Comparison of ENCODE assay signal across 15 cellular contexts in genomic region chr5:7877851-7878250, GRCh38. TPM values are rescaled to one million over a fixed set of nuclear protein-coding genes. Genes with fewer than 3 reads are reported as not detected.
DNase-seq lines count a peak whose midpoint lies in the region; ATAC-seq and TF ChIP-seq lines count a peak whose summit lies in the region.
"Had no signal": no experiment of that assay in that cellular context is flagged by ENCODE, and none has a peak within 500 bp of the region (broad histone marks: within the 10 kb centered on the region; RNA-seq: fewer than 3 reads in every experiment).

No MANE protein-coding gene starts in this region.

- no peaks in the 10 kb centered on the region for H3K9me3 ChIP-seq in left lung

- peaks cover 64 to 78% of the 10 kb centered on the region in 2 donors for H3K36me3 Mint-ChIP-seq in CD14-positive monocyte
- H3K36me3 Mint-ChIP-seq in stimulated activated memory B cell treated with anti-CD40 and anti-IgM and Interleukin-4, amounts not matched to agents 10 μg/mL and 1 μg/mL and 100 μg/mL, for 72 hours: peaks cover 64% of the 10 kb centered on the region

- H3K27ac Mint-ChIP-seq in CD14-positive monocyte: peak overlapping the region; percentile 79 to 96 (median 85)
- no peak overlapping the region for H3K27ac Mint-ChIP-seq in stimulated activated memory B cell treated with anti-CD40 and anti-IgM and Interleukin-4, amounts not matched to agents 10 μg/mL and 1 μg/mL and 100 μg/mL, for 72 hours
- H3K27ac Mint-ChIP-seq: progenitor cell of endocrine pancreas had no signal

- intact Hi-C loops in CD14-positive monocyte (cut with micrococcal nuclease): loop anchor here in 1 of 2 donors (10.0 kb wide), 1 partner anchor 1503 kb away; the partner anchor contains the start of gene MED10
- intact Hi-C loops in left lung (cut with DNase I): no loop called here

- in situ Hi-C loops in GM13976 (cut with MboI; ENCODE audit: low sequenced_read_pairs, unreplicated experiment): no loop called here

- no peaks in the 10 kb centered on the region for H3K27me3 Mint-ChIP-seq in CD14-positive monocyte (ENCODE audit: low read depth in 3 of 3)
- H3K27me3 Mint-ChIP-seq in stimulated activated memory B cell treated with anti-CD40 and anti-IgM and Interleukin-4, amounts not matched to agents 10 μg/mL and 1 μg/mL and 100 μg/mL, for 72 hours: no peaks in the 10 kb centered on the region
- H3K27me3 Mint-ChIP-seq: progenitor cell of endocrine pancreas had no signal

- peak overlapping the region; percentile 28 for H3K4me3 ChIP-seq in LNCaP clone FGC (ENCODE audit: low read depth, low read length)
- H3K4me3 ChIP-seq in left lung: no peak overlapping the region

- TF ChIP-seq CTCF in CD14-positive monocyte (IDR thresholded peaks at IDR 0.05): no peak
- TF ChIP-seq CTCF in LNCaP clone FGC (IDR thresholded peaks at IDR 0.05; ENCODE audit: control insufficient read depth, extremely low read depth, insufficient read depth): no peak
- no peak for TF ChIP-seq CTCF in left lung (IDR thresholded peaks at IDR 0.05)
- no peak for TF ChIP-seq CTCF in GM13976 (IDR thresholded peaks at IDR 0.05; ENCODE audit: borderline replicate concordance, control extremely low read depth, extremely low read depth, insufficient read depth, missing control alignments)

- H3K9me3 Mint-ChIP-seq in CD14-positive monocyte: no peaks in the 10 kb centered on the region
- no peaks in the 10 kb centered on the region for H3K9me3 Mint-ChIP-seq in stimulated activated memory B cell treated with anti-CD40 and anti-IgM and Interleukin-4, amounts not matched to agents 10 μg/mL and 1 μg/mL and 100 μg/mL, for 72 hours

- H3K27ac ChIP-seq in left lung: peak overlapping the region; percentile 71 to 75

- no peak for DNase-seq in CD14-positive monocyte (ENCODE audit: low spot score)
- peak; percentile 61 for DNase-seq in LNCaP clone FGC (ENCODE audit: low read depth)
- DNase-seq in astrocyte of the hippocampus (ENCODE audit: low read depth, low spot score): peak; percentile 55
- DNase-seq in left lung: no peak
- no peak for DNase-seq in GM13976 (ENCODE audit: low spot score)
- no peak for DNase-seq in GOT3 (lab: John Stamatoyannopoulos, UW)
- DNase-seq: NCI-H510A; stimulated activated CD4-positive, alpha-beta T cell treated with anti-CD3 and anti-CD28 coated beads, Interleukin-2, amount 100 ng/mL, for 48 hours; stimulated activated naive CD4-positive, alpha-beta T cell had no signal

- ATAC-seq in left lung: no peak
- ATAC-seq in stimulated activated memory B cell treated with anti-CD40 and anti-IgM and Interleukin-4, amounts not matched to agents 10 μg/mL and 1 μg/mL and 100 μg/mL, for 72 hours: no peak
- no peak for ATAC-seq in HG03159 (IDR thresholded peaks at IDR 0.05; ENCODE audit: unreplicated experiment)
- ATAC-seq: Right ventricle myocardium inferior had no signal

- H3K36me3 ChIP-seq in left lung: peaks cover 3 to 80% of the 10 kb centered on the region in 2 donors

- H3K4me1 Mint-ChIP-seq in CD14-positive monocyte: peaks cover 43% of the 10 kb centered on the region
- H3K4me1 Mint-ChIP-seq in stimulated activated memory B cell treated with anti-CD40 and anti-IgM and Interleukin-4, amounts not matched to agents 10 μg/mL and 1 μg/mL and 100 μg/mL, for 72 hours: peaks cover 35% of the 10 kb centered on the region

- H3K27me3 ChIP-seq in left lung: no peaks in the 10 kb centered on the region

- H3K4me3 Mint-ChIP-seq in CD14-positive monocyte: no peak overlapping the region
- H3K4me3 Mint-ChIP-seq in stimulated activated memory B cell treated with anti-CD40 and anti-IgM and Interleukin-4, amounts not matched to agents 10 μg/mL and 1 μg/mL and 100 μg/mL, for 72 hours: no peak overlapping the region

- H3K4me1 ChIP-seq in left lung: peaks cover 18 to 74% of the 10 kb centered on the region in 2 donors

RNA-seq across cellular contexts. Expression of gene MTRR, which starts 8.9 kb away (rescaled TPM):
- polyA plus RNA-seq in CD14-positive monocyte: 10 to 100 TPM; 18.0 to 22.1 TPM
- total RNA-seq in left lung: 10 to 100 TPM; 75.2 to 78.2 TPM

RNA-seq across cellular contexts. Expression of gene FASTKD3, which starts 9.0 kb away (rescaled TPM):
- 10 to 100 TPM; 10.7 to 15.5 TPM for polyA plus RNA-seq in CD14-positive monocyte
- total RNA-seq in left lung: 1 to 10 TPM; 8.4 to 9.3 TPM

RNA-seq across cellular contexts. Expression of gene CFAP90, which starts 26.9 kb away (rescaled TPM):
- not detected for polyA plus RNA-seq in CD14-positive monocyte
- 1 to 10 TPM in 1 of 2 donors, under 1 TPM in 1; 0.82 to 4.6 TPM for total RNA-seq in left lung
- total RNA-seq: bronchial epithelial cell, mononuclear cell, Right ventricle myocardium inferior had no signal

Comparison
In these comparisons a context has a peak if more than half of its experiments do, and no peak if none do; other contexts are left out.
1. DNase-seq: peak in LNCaP clone FGC (single experiment) and astrocyte of the hippocampus (single experiment); none in CD14-positive monocyte (single experiment), left lung (0 of 2), GM13976 (single experiment) and GOT3 (single experiment).